Comparison of ENCODE assay signal across 1 cellular context in genomic region chr10:103350522-103351260, GRCh38.
TF ChIP-seq lines count a peak whose summit lies in the region.

PCGF6 (minus strand) TSS chr10:103351140; CDS start chr10:103351066, 74 bp downstream.

TF ChIP-seq in HepG2, 621 proteins besides CTCF, POLR2A, EP300 and RAD21 (continued from another document and continues in another):
- TF ChIP-seq ZNF142 (CRISPR knock-in tag; IDR thresholded peaks at IDR 0.05), result peak; percentile 50; the same call in 1 of the 2 replicates
- no peak for TF ChIP-seq ZNF296 (CRISPR knock-in tag; conservative IDR thresholded peaks at IDR 0.05)
- peak; percentile 55; the same call in 1 of the 2 replicates for TF ChIP-seq ZNF710 (CRISPR knock-in tag; IDR thresholded peaks at IDR 0.05; ENCODE audit: borderline replicate concordance)
- TF ChIP-seq ZBTB7B (CRISPR knock-in tag; IDR thresholded peaks at IDR 0.05), result peak; percentile 42; the same call in 1 of the 2 replicates
- TF ChIP-seq MXI1 (IDR thresholded peaks at IDR 0.05; ENCODE audit: borderline replicate concordance, low read depth, low read length), result peak; percentile 33; the same call in 1 of the 3 replicates
- no peak for TF ChIP-seq ZIK1 (CRISPR knock-in tag; IDR thresholded peaks at IDR 0.05; ENCODE audit: borderline replicate concordance, low read depth)
- TF ChIP-seq, protein P1, sequence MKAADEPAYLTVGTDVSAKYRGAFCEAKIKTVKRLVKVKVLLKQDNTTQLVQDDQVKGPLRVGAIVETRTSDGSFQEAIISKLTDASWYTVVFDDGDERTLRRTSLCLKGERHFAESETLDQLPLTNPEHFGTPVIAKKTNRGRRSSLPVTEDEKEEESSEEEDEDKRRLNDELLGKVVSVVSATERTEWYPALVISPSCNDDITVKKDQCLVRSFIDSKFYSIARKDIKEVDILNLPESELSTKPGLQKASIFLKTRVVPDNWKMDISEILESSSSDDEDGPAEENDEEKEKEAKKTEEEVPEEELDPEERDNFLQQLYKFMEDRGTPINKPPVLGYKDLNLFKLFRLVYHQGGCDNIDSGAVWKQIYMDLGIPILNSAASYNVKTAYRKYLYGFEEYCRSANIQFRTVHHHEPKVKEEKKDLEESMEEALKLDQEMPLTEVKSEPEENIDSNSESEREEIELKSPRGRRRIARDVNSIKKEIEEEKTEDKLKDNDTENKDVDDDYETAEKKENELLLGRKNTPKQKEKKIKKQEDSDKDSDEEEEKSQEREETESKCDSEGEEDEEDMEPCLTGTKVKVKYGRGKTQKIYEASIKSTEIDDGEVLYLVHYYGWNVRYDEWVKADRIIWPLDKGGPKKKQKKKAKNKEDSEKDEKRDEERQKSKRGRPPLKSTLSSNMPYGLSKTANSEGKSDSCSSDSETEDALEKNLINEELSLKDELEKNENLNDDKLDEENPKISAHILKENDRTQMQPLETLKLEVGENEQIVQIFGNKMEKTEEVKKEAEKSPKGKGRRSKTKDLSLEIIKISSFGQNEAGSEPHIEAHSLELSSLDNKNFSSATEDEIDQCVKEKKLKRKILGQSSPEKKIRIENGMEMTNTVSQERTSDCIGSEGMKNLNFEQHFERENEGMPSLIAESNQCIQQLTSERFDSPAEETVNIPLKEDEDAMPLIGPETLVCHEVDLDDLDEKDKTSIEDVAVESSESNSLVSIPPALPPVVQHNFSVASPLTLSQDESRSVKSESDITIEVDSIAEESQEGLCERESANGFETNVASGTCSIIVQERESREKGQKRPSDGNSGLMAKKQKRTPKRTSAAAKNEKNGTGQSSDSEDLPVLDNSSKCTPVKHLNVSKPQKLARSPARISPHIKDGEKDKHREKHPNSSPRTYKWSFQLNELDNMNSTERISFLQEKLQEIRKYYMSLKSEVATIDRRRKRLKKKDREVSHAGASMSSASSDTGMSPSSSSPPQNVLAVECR (CRISPR knock-in tag; IDR thresholded peaks at IDR 0.05; ENCODE audit: borderline replicate concordance), result peak; percentile 82; the same call in 1 of the 2 replicates
- 0 out of 2 replicates have a peak, but pooled peaks have one; percentile 31 for TF ChIP-seq MED13 (CRISPR knock-in tag; IDR thresholded peaks at IDR 0.05)
- TF ChIP-seq, protein P2, sequence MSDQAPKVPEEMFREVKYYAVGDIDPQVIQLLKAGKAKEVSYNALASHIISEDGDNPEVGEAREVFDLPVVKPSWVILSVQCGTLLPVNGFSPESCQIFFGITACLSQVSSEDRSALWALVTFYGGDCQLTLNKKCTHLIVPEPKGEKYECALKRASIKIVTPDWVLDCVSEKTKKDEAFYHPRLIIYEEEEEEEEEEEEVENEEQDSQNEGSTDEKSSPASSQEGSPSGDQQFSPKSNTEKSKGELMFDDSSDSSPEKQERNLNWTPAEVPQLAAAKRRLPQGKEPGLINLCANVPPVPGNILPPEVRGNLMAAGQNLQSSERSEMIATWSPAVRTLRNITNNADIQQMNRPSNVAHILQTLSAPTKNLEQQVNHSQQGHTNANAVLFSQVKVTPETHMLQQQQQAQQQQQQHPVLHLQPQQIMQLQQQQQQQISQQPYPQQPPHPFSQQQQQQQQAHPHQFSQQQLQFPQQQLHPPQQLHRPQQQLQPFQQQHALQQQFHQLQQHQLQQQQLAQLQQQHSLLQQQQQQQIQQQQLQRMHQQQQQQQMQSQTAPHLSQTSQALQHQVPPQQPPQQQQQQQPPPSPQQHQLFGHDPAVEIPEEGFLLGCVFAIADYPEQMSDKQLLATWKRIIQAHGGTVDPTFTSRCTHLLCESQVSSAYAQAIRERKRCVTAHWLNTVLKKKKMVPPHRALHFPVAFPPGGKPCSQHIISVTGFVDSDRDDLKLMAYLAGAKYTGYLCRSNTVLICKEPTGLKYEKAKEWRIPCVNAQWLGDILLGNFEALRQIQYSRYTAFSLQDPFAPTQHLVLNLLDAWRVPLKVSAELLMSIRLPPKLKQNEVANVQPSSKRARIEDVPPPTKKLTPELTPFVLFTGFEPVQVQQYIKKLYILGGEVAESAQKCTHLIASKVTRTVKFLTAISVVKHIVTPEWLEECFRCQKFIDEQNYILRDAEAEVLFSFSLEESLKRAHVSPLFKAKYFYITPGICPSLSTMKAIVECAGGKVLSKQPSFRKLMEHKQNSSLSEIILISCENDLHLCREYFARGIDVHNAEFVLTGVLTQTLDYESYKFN (CRISPR knock-in tag; conservative IDR thresholded peaks at IDR 0.05), result no peak; the same call in 1 of the 2 replicates
- no peak for TF ChIP-seq ZC3H13 (CRISPR knock-in tag; IDR thresholded peaks at IDR 0.05)
- TF ChIP-seq RELA (CRISPR knock-in tag; IDR thresholded peaks at IDR 0.05), result no peak
- no peak for TF ChIP-seq ZNF577 (CRISPR knock-in tag; IDR thresholded peaks at IDR 0.05; ENCODE audit: borderline replicate concordance, low read depth)
- peak; percentile 70; the same call in 1 of the 2 replicates for TF ChIP-seq IRF9 (CRISPR knock-in tag; IDR thresholded peaks at IDR 0.05; ENCODE audit: borderline replicate concordance)
- TF ChIP-seq, protein P3, sequence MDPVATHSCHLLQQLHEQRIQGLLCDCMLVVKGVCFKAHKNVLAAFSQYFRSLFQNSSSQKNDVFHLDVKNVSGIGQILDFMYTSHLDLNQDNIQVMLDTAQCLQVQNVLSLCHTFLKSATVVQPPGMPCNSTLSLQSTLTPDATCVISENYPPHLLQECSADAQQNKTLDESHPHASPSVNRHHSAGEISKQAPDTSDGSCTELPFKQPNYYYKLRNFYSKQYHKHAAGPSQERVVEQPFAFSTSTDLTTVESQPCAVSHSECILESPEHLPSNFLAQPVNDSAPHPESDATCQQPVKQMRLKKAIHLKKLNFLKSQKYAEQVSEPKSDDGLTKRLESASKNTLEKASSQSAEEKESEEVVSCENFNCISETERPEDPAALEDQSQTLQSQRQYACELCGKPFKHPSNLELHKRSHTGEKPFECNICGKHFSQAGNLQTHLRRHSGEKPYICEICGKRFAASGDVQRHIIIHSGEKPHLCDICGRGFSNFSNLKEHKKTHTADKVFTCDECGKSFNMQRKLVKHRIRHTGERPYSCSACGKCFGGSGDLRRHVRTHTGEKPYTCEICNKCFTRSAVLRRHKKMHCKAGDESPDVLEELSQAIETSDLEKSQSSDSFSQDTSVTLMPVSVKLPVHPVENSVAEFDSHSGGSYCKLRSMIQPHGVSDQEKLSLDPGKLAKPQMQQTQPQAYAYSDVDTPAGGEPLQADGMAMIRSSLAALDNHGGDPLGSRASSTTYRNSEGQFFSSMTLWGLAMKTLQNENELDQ (CRISPR knock-in tag; IDR thresholded peaks at IDR 0.05; ENCODE audit: borderline replicate concordance), result no peak
- peak; percentile 22; the same call in 1 of the 2 replicates for TF ChIP-seq ISL2 (CRISPR knock-in tag; IDR thresholded peaks at IDR 0.05)
- TF ChIP-seq ZNF331 (CRISPR knock-in tag; IDR thresholded peaks at IDR 0.05), result peak; percentile 24; the same call in 1 of the 2 replicates
- no peak for TF ChIP-seq SP1 (IDR thresholded peaks at IDR 0.05)
- TF ChIP-seq SP1 (CRISPR knock-in tag; IDR thresholded peaks at IDR 0.05), result peak; percentile 18; the same call in 1 of the 2 replicates
- peak; percentile 74; the same call in 1 of the 2 replicates for TF ChIP-seq ZNF543 (CRISPR knock-in tag; IDR thresholded peaks at IDR 0.05)
- peak; percentile 89 for TF ChIP-seq ZFY (CRISPR knock-in tag; IDR thresholded peaks at IDR 0.05)
- peak; percentile 72 for TF ChIP-seq ZNF501 (CRISPR knock-in tag; IDR thresholded peaks at IDR 0.05)
- no peak for TF ChIP-seq ARNT (IDR thresholded peaks at IDR 0.05)
- TF ChIP-seq MED8 (CRISPR knock-in tag; IDR thresholded peaks at IDR 0.05; ENCODE audit: insufficient replicate concordance), result peak; percentile 55
- no peak for TF ChIP-seq NFRKB (IDR thresholded peaks at IDR 0.05)
- TF ChIP-seq, protein P4, sequence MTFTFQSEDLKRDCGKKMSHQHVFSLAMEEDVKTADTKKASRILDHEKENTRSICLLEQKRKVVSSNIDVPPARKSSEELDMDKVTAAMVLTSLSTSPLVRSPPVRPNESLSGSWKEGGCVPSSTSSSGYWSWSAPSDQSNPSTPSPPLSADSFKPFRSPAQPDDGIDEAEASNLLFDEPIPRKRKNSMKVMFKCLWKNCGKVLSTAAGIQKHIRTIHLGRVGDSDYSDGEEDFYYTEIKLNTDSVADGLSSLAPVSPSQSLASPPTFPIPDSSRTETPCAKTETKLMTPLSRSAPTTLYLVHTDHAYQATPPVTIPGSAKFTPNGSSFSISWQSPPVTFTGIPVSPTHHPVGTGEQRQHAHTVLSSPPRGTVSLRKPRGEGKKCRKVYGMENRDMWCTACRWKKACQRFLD (CRISPR knock-in tag; IDR thresholded peaks at IDR 0.05; ENCODE audit: borderline replicate concordance), result 0 out of 2 replicates have a peak, but pooled peaks have one; percentile 3
- TF ChIP-seq CBFB (CRISPR knock-in tag; IDR thresholded peaks at IDR 0.05), result 0 out of 2 replicates have a peak, but pooled peaks have one; percentile 53
- 0 out of 2 replicates have a peak, but pooled peaks have one; percentile 20 for TF ChIP-seq BRD4 (CRISPR knock-in tag; IDR thresholded peaks at IDR 0.05)
- TF ChIP-seq HCFC1 (IDR thresholded peaks at IDR 0.05; ENCODE audit: low read depth, low read length), result peak; percentile 73
- peak; percentile 83 for TF ChIP-seq ZNF451 (CRISPR knock-in tag; IDR thresholded peaks at IDR 0.05)
- TF ChIP-seq ZEB1 (IDR thresholded peaks at IDR 0.05; ENCODE audit: insufficient replicate concordance, low read depth), result peak; percentile 16
- TF ChIP-seq MED1 (CRISPR knock-in tag; IDR thresholded peaks at IDR 0.05), result 0 out of 2 replicates have a peak, but pooled peaks have one; percentile 39
- TF ChIP-seq, protein P5, sequence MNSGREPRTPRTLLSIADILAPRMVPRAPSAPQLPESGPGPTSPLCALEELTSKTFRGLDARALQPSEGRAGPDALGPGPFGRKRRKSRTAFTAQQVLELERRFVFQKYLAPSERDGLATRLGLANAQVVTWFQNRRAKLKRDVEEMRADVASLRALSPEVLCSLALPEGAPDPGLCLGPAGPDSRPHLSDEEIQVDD (CRISPR knock-in tag; IDR thresholded peaks at IDR 0.05; ENCODE audit: borderline replicate concordance), result peak; percentile 53; the same call in 1 of the 2 replicates
- TF ChIP-seq ATM (IDR thresholded peaks at IDR 0.05; ENCODE audit: borderline replicate concordance), result no peak
- peak; percentile 72; the same call in 1 of the 2 replicates for TF ChIP-seq IRF2 (CRISPR knock-in tag; IDR thresholded peaks at IDR 0.05)
- 0 out of 2 replicates have a peak, but pooled peaks have one; percentile 17 for TF ChIP-seq PAWR (CRISPR knock-in tag; IDR thresholded peaks at IDR 0.05; ENCODE audit: borderline replicate concordance)
- no peak for TF ChIP-seq LCORL (IDR thresholded peaks at IDR 0.05)
- TF ChIP-seq LCORL (CRISPR knock-in tag; IDR thresholded peaks at IDR 0.05), result no peak; the same call in 1 of the 2 replicates
